In the genomic region with DNA sequence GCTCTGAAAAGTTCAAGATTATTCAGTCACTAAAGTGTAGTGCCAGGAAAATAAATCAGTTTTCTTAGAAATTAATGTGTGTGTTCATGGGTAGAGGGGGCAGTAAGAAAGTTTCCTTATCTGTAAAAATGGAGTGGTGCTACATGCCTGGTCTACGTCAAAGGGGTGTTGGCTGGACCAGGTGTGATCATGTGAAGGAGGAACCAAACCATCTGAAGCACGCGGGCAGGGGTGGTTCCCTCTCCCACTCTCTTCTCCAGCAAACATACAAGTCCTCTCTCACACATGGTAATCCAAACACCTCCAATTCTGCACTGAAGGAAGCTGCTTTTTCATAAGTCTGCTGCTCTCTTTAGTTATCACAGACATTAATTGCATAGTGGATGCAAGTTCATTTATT, we compare ENCODE assay signal across 19 cellular contexts.
A peak's percentile ranks its signal among the peaks of the same experiment; 100 is the strongest.
DNase-seq lines count a peak whose midpoint lies in the region; ATAC-seq and TF ChIP-seq lines count a peak whose summit lies in the region.
"Had no signal": no experiment of that assay in that cellular context is flagged by ENCODE, and none has a peak within 500 bp of the region (broad histone marks: within the 10 kb centered on the region; RNA-seq: fewer than 3 reads in every experiment).

No MANE protein-coding gene starts in this region.

- H3K36me3 ChIP-seq in SJSA1 (no peaks in the 10 kb centered on the region), left lung (peaks cover 0 to 4% of the 10 kb centered on the region in 2 donors), osteoblast (ENCODE audit: insufficient read depth, low read length) (no peaks in the 10 kb centered on the region)

- intact Hi-C loops in left lung (cut with DNase I) = no loop called here

- H3K4me3 Mint-ChIP-seq in type B pancreatic cell = peak overlapping the region; percentile 74
- H3K4me3 Mint-ChIP-seq: B cell, CD14-positive monocyte had no signal

- H3K9me3 Mint-ChIP-seq in type B pancreatic cell = peaks cover 8% of the 10 kb centered on the region
- H3K9me3 Mint-ChIP-seq: CD14-positive monocyte had no signal

- DNase-seq in SJSA1 (ENCODE audit: low read depth in 1 of 2, low spot score in 2 of 2) = no peak
- DNase-seq in left lung = peak in 1 of 2 donors; percentile 44
- peak; percentile 2 for DNase-seq in osteoblast (ENCODE audit: insufficient read length, low spot score, missing footprints)
- DNase-seq in type B pancreatic cell (ENCODE audit: extremely low spot score, unreplicated experiment) = no peak
- no peak for DNase-seq in RPMI8226
- no peak for DNase-seq in HUDEP-2 (lab: John Stamatoyannopoulos, UW; ENCODE audit: unreplicated experiment in 76 of 76)
- DNase-seq: EL, GF-D8, IMR-90, NCI-H1105, NCI-H2029 treated with DMSO at 0.1 percent for 48 hours, NCI-H226, NCI-H510A treated with DMSO at 0.1 percent for 48 hours, NCI-H82, Peyer's patch had no signal

- H4K20me1 ChIP-seq in osteoblast (ENCODE audit: insufficient read depth, low read length) = no peaks in the 10 kb centered on the region

- no peak overlapping the region for H3K4me3 ChIP-seq in SJSA1
- no peak overlapping the region for H3K4me3 ChIP-seq in left lung
- H3K4me3 ChIP-seq in osteoblast (ENCODE audit: insufficient read depth, low read length) = no peak overlapping the region
- H3K4me3 ChIP-seq: A549, Peyer's patch had no signal

- ATAC-seq in left lung (peak; percentile 75), GM18502 (IDR thresholded peaks at IDR 0.05; ENCODE audit: poor library complexity, unreplicated experiment) (no peak)
- ATAC-seq: A549 had no signal

- no peak overlapping the region for H3K4me2 ChIP-seq in osteoblast (ENCODE audit: insufficient read depth, low read length)
- H3K4me2 ChIP-seq: A549 had no signal

- H3K4me1 ChIP-seq in SJSA1 (replicated peaks) = peaks cover 38% of the 10 kb centered on the region
- H3K4me1 ChIP-seq in left lung = peaks cover 0 to 7% of the 10 kb centered on the region in 2 donors
- no peaks in the 10 kb centered on the region for H3K4me1 ChIP-seq in osteoblast (ENCODE audit: insufficient read depth, low read length)
- H3K4me1 ChIP-seq: A549 had no signal

- no peaks in the 10 kb centered on the region for H3K27me3 ChIP-seq in SJSA1 (replicated peaks)
- H3K27me3 ChIP-seq in left lung = no peaks in the 10 kb centered on the region
- H3K27me3 ChIP-seq in osteoblast (ENCODE audit: insufficient read depth, low read length) = peaks cover 34% of the 10 kb centered on the region
- H3K27me3 ChIP-seq: Peyer's patch had no signal

- H3K27ac Mint-ChIP-seq in type B pancreatic cell = peak overlapping the region; percentile 91
- H3K27ac Mint-ChIP-seq: B cell, CD14-positive monocyte had no signal

- H3K9me3 ChIP-seq in SJSA1 (replicated peaks) (no peaks in the 10 kb centered on the region), left lung (no peaks in the 10 kb centered on the region), osteoblast (ENCODE audit: low read depth, low read length) (no peaks in the 10 kb centered on the region)
- H3K9me3 ChIP-seq: A549, Peyer's patch had no signal

- no peak for TF ChIP-seq CTCF in left lung (IDR thresholded peaks at IDR 0.05)
- no peak for TF ChIP-seq CTCF in osteoblast (IDR thresholded peaks at IDR 0.05; ENCODE audit: extremely low read depth, low read depth, low read length)
- no peak for TF ChIP-seq CTCF in type B pancreatic cell (conservative IDR thresholded peaks at IDR 0.05)

- peaks cover 9% of the 10 kb centered on the region for H3K27me3 Mint-ChIP-seq in type B pancreatic cell

- H3K36me3 Mint-ChIP-seq in type B pancreatic cell = peaks cover 12% of the 10 kb centered on the region
- H3K36me3 Mint-ChIP-seq: CD14-positive monocyte had no signal

- peaks cover 23% of the 10 kb centered on the region for H3K4me1 Mint-ChIP-seq in type B pancreatic cell (ENCODE audit: unreplicated experiment)
- H3K4me1 Mint-ChIP-seq: B cell, CD14-positive monocyte had no signal

- H2AFZ ChIP-seq in osteoblast (ENCODE audit: low read length) = no peak overlapping the region

- H3K27ac ChIP-seq in SJSA1 (peak overlapping the region; percentile 60), left lung (peak overlapping the region; percentile 60 to 67), osteoblast (ENCODE audit: low read depth, low read length) (no peak overlapping the region)
- H3K27ac ChIP-seq: A549, Peyer's patch had no signal

- no peaks in the 10 kb centered on the region for H3K79me2 ChIP-seq in osteoblast (ENCODE audit: insufficient read depth, low read length)
